Comparison of ENCODE assay signal across 18 cellular contexts in genomic region chr13:93875527-93875926, GRCh38.
A peak's percentile ranks its signal among the peaks of the same experiment; 100 is the strongest.
DNase-seq lines count a peak whose midpoint lies in the region; ATAC-seq and TF ChIP-seq lines count a peak whose summit lies in the region.
"Had no signal": no experiment of that assay in that cellular context is flagged by ENCODE, and none has a peak within 500 bp of the region (broad histone marks: within the 10 kb centered on the region; RNA-seq: fewer than 3 reads in every experiment).

No MANE protein-coding gene starts in this region.

- ATAC-seq in GM19328 (IDR thresholded peaks at IDR 0.05; ENCODE audit: unreplicated experiment) = no peak
- no peak for ATAC-seq in HG03439 (IDR thresholded peaks at IDR 0.05; ENCODE audit: unreplicated experiment)
- ATAC-seq: psoas muscle had no signal

- intact Hi-C loops in vagina (cut with DNase I) = no loop called here

- H3K27ac ChIP-seq in vagina = no peak overlapping the region
- H3K27ac ChIP-seq: 22Rv1, ascending aorta, C4-2B, dorsolateral prefrontal cortex, psoas muscle had no signal

- no peak for TF ChIP-seq CTCF in cardiac fibroblast (IDR thresholded peaks at IDR 0.05; ENCODE audit: low read depth, low read length)
- no peak for TF ChIP-seq CTCF in progenitor cell of endocrine pancreas (IDR thresholded peaks at IDR 0.05; ENCODE audit: unreplicated experiment)
- no peak for TF ChIP-seq CTCF in vagina (IDR thresholded peaks at IDR 0.05)

- no peak overlapping the region for H3K4me3 Mint-ChIP-seq in progenitor cell of endocrine pancreas (ENCODE audit: low read depth)
- H3K4me3 Mint-ChIP-seq: activated CD4-positive, alpha-beta T cell treated with anti-CD3 and anti-CD28 coated beads, Interleukin-2, amount 10 ng/mL, durations not matched to agents 24 days and 14 days; nephron progenitor cell had no signal

- peak overlapping the region; percentile 35 for H3K27ac Mint-ChIP-seq in progenitor cell of endocrine pancreas
- H3K27ac Mint-ChIP-seq: activated CD4-positive, alpha-beta T cell treated with anti-CD3 and anti-CD28 coated beads, Interleukin-2, amount 10 ng/mL, durations not matched to agents 24 days and 14 days; nephron progenitor cell had no signal

- H3K9me3 Mint-ChIP-seq in progenitor cell of endocrine pancreas (ENCODE audit: low read depth) = peaks cover 19% of the 10 kb centered on the region

- H3K4me3 ChIP-seq in cardiac fibroblast (replicated peaks in 1 of 2; ENCODE audit: low read depth in 2 of 2, low read length in 2 of 2) = no peak overlapping the region
- no peak overlapping the region for H3K4me3 ChIP-seq in vagina
- H3K4me3 ChIP-seq: ascending aorta, dorsolateral prefrontal cortex, psoas muscle had no signal

- DNase-seq in DMS 273 (lab: John Stamatoyannopoulos, UW; ENCODE audit: unreplicated experiment) (peak; percentile 26), DMS 273 treated with DMSO at 0.1 percent for 48 hours (lab: John Stamatoyannopoulos, UW) (no peak), NCI-H1694 treated with DMSO at 0.1 percent for 48 hours (lab: John Stamatoyannopoulos, UW) (peak; percentile 22), cardiac fibroblast (ENCODE audit: low read depth in 2 of 2) (peak; percentile 43 to 67), progenitor cell of endocrine pancreas (ENCODE audit: low spot score, unreplicated experiment) (no peak), vagina (ENCODE audit: extremely low spot score in 2 of 2) (no peak)
- DNase-seq: activated CD4-positive, alpha-beta T cell treated with anti-CD3 and anti-CD28 coated beads, Interleukin-2, amount 10 ng/mL, durations not matched to agents 24 days and 14 days; dorsolateral prefrontal cortex; hippocampal formation; NCI-H1930; NCI-H526 treated with DMSO at 0.1 percent for 48 hours; nephron progenitor cell; psoas muscle had no signal

- no peaks in the 10 kb centered on the region for H3K36me3 ChIP-seq in vagina
- H3K36me3 ChIP-seq: ascending aorta had no signal

- H3K36me3 Mint-ChIP-seq in progenitor cell of endocrine pancreas (ENCODE audit: insufficient read depth) = peaks cover 8% of the 10 kb centered on the region

- H3K27me3 ChIP-seq in vagina = no peaks in the 10 kb centered on the region
- H3K27me3 ChIP-seq: ascending aorta, dorsolateral prefrontal cortex had no signal

- peaks cover 19% of the 10 kb centered on the region for H3K4me1 Mint-ChIP-seq in progenitor cell of endocrine pancreas (ENCODE audit: low read depth)
- H3K4me1 Mint-ChIP-seq: activated CD4-positive, alpha-beta T cell treated with anti-CD3 and anti-CD28 coated beads, Interleukin-2, amount 10 ng/mL, durations not matched to agents 24 days and 14 days; nephron progenitor cell had no signal

- H3K9me3 ChIP-seq in vagina = no peaks in the 10 kb centered on the region
- H3K9me3 ChIP-seq: psoas muscle had no signal

- no peaks in the 10 kb centered on the region for H3K4me1 ChIP-seq in vagina
- H3K4me1 ChIP-seq: ascending aorta, psoas muscle had no signal

- no peaks in the 10 kb centered on the region for H3K27me3 Mint-ChIP-seq in progenitor cell of endocrine pancreas
- H3K27me3 Mint-ChIP-seq: activated CD4-positive, alpha-beta T cell treated with anti-CD3 and anti-CD28 coated beads, Interleukin-2, amount 10 ng/mL, durations not matched to agents 24 days and 14 days had no signal

- TF ChIP-seq POLR2A in vagina (IDR thresholded peaks at IDR 0.05) = no peak

Comparison
In these comparisons a context has a peak if more than half of its experiments do, and no peak if none do; other contexts are left out.
1. DNase-seq: peak in DMS 273 (single experiment), NCI-H1694 treated with DMSO at 0.1 percent for 48 hours (single experiment) and cardiac fibroblast (2 of 2); none in DMS 273 treated with DMSO at 0.1 percent for 48 hours (single experiment), progenitor cell of endocrine pancreas (single experiment) and vagina (0 of 2).